Comparison of ENCODE assay signal across 20 cellular contexts in the genomic region with DNA sequence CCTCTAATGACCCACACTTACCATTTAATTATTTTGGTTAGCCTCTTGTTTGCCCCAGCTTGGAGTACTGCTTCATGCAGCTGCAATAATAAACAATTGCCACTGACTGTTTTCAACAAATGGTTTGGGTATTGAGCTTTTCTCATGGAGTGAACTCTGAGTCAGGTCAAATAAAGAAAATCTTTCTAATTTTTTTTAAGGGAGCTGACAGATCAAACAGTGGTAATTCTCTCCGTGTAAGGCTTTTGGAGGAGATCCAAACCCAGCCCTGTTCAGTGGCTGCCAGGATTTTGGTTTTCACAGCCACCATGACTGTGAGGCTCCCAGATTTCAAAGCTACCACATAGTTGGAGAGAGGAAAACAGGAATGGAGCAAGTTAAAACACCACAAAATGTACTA.
DNase-seq lines count a peak whose midpoint lies in the region; ATAC-seq and TF ChIP-seq lines count a peak whose summit lies in the region.
"Had no signal": no experiment of that assay in that cellular context is flagged by ENCODE, and none has a peak within 500 bp of the region (broad histone marks: within the 10 kb centered on the region; RNA-seq: fewer than 3 reads in every experiment).

No MANE protein-coding gene starts in this region.

- H3K27ac ChIP-seq in C4-2B (peak overlapping the region; percentile 77; the same call in 1 of the 2 replicates), hepatocyte (peak overlapping the region; percentile 23), right cardiac atrium (ENCODE audit: low read length) (no peak overlapping the region)
- H3K27ac ChIP-seq: heart left ventricle, left lung, SK-N-MC had no signal

- H3K9me3 ChIP-seq in hepatocyte (ENCODE audit: low read depth) = no peaks in the 10 kb centered on the region
- no peaks in the 10 kb centered on the region for H3K9me3 ChIP-seq in right cardiac atrium (ENCODE audit: control insufficient read depth, low read length)
- H3K9me3 ChIP-seq: HAP-1 had no signal

- H3K4me3 ChIP-seq in LNCaP clone FGC (ENCODE audit: low read depth, low read length) (no peak overlapping the region), astrocyte of the spinal cord (ENCODE audit: low read depth, low read length) (no peak overlapping the region), hepatocyte (no peak overlapping the region), right cardiac atrium (ENCODE audit: low read length) (no peak overlapping the region)
- H3K4me3 ChIP-seq: HAP-1, heart left ventricle, left lung, SK-N-MC had no signal

- H2AFZ ChIP-seq in hepatocyte = no peak overlapping the region

- TF ChIP-seq CTCF in C4-2B (conservative IDR thresholded peaks at IDR 0.05) = no peak
- TF ChIP-seq CTCF in LNCaP clone FGC (IDR thresholded peaks at IDR 0.05; ENCODE audit: control insufficient read depth, extremely low read depth, insufficient read depth) = no peak
- TF ChIP-seq CTCF in astrocyte of the spinal cord (IDR thresholded peaks at IDR 0.05; ENCODE audit: low read depth, low read length) = no peak
- TF ChIP-seq CTCF in hepatocyte (IDR thresholded peaks at IDR 0.05; ENCODE audit: poor library complexity) = no peak

- WGBS in hepatocyte (ENCODE audit: low lambda C conversion rate, missing lambda C conversion rate) = 68% methylated on average over 1 of the region's 1 CpG
- WGBS in right cardiac atrium = 37% methylated on average over 1 of the region's 1 CpG

- ATAC-seq in HG02763 (IDR thresholded peaks at IDR 0.05; ENCODE audit: unreplicated experiment) (no peak), right cardiac atrium (no peak)
- ATAC-seq: heart left ventricle, left lung had no signal

- no peak overlapping the region for H3K4me2 ChIP-seq in hepatocyte

- DNase-seq in LNCaP clone FGC (ENCODE audit: low read depth) = peak; percentile 31
- DNase-seq in astrocyte of the spinal cord (ENCODE audit: low read depth, low spot score) = peak; percentile 73
- no peak for DNase-seq in hepatocyte (ENCODE audit: low spot score)
- DNase-seq in G401 (ENCODE audit: low spot score) = no peak
- DNase-seq in activated CD4-positive, alpha-beta T cell treated with anti-CD3 and anti-CD28 coated beads, Interleukin-2, amount 50 U/mL, for 4 hours = no peak
- DNase-seq in right cardiac atrium = no peak
- DNase-seq: activated CD4-positive, alpha-beta T cell treated with anti-CD3 and anti-CD28 coated beads, Interleukin-2, amount 50 U/mL, for 48 hours; activated effector memory CD4-positive, alpha-beta T cell treated with Interleukin-2 at 50 U/mL for 16 hours; C1 segment of cervical spinal cord; dermis blood vessel endothelial cell; heart left ventricle; left lung; midbrain; NCI-H1105; NCI-H2029; NK-92 treated with Interleukin-12 subunit alpha and Interleukin-12 subunit beta, amount 100 ng/mL, for 24 hours had no signal

- no peaks in the 10 kb centered on the region for H3K9me2 ChIP-seq in hepatocyte (replicated peaks; ENCODE audit: insufficient read depth)

- H3K4me1 ChIP-seq in hepatocyte (ENCODE audit: insufficient read depth) (peaks cover 14% of the 10 kb centered on the region), right cardiac atrium (ENCODE audit: control insufficient read depth, insufficient read depth, low read length) (no peaks in the 10 kb centered on the region)
- H3K4me1 ChIP-seq: left lung had no signal

- H3K36me3 ChIP-seq in hepatocyte (replicated peaks; ENCODE audit: insufficient read depth, low read depth) = no peaks in the 10 kb centered on the region
- H3K36me3 ChIP-seq: HAP-1, heart left ventricle, left lung had no signal

- in situ Hi-C loops in astrocyte of the spinal cord (cut with HindIII; ENCODE audit: low sequenced_read_pairs) (no loop called here), G401 (cut with HindIII; ENCODE audit: low sequenced_read_pairs) (no loop called here)

- no peaks in the 10 kb centered on the region for H3K79me2 ChIP-seq in hepatocyte

- H4K20me1 ChIP-seq in hepatocyte (ENCODE audit: insufficient read depth, poor library complexity, severe bottlenecking) = no peaks in the 10 kb centered on the region

- H3K27me3 ChIP-seq in hepatocyte (no peaks in the 10 kb centered on the region), right cardiac atrium (ENCODE audit: control insufficient read depth, insufficient read depth) (no peaks in the 10 kb centered on the region)
- H3K27me3 ChIP-seq: heart left ventricle, left lung had no signal

- intact Hi-C loops in right cardiac atrium (cut with DNase I) = no loop called here

Comparison
In these comparisons a context has a peak if more than half of its experiments do, and no peak if none do; other contexts are left out.
1. DNase-seq: peak in LNCaP clone FGC (single experiment) and astrocyte of the spinal cord (single experiment); none in hepatocyte (single experiment), G401 (single experiment), activated CD4-positive, alpha-beta T cell treated with anti-CD3 and anti-CD28 coated beads, Interleukin-2, amount 50 U/mL, for 4 hours (0 of 2) and right cardiac atrium (0 of 3).